In the genomic region with DNA sequence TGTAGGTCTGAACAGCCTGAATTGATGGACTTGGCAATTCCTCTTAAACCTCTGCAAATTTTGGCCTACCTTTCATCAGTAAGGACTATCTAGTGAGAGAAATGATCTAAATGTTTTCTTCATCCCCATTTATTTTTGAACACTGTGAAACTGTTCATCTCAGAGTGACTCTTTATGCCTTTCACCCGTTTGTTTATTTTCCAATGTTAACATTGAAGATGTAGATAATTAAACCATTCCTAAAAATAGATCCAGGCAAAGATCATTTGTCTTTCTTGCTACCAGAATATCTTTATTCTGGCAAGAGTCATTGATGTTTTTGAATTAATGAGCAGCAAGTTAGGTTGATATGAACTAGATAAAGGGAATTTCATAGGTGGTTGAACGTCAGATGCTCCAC, we compare ENCODE assay signal across 9 cellular contexts. TPM values are rescaled to one million over a fixed set of nuclear protein-coding genes. Genes with fewer than 3 reads are reported as not detected.
DNase-seq lines count a peak whose midpoint lies in the region; ATAC-seq and TF ChIP-seq lines count a peak whose summit lies in the region.
"Had no signal": no experiment of that assay in that cellular context is flagged by ENCODE, and none has a peak within 500 bp of the region (broad histone marks: within the 10 kb centered on the region; RNA-seq: fewer than 3 reads in every experiment).

No MANE protein-coding gene starts in this region.

- no peaks in the 10 kb centered on the region for H3K4me1 ChIP-seq in urinary bladder (ENCODE audit: insufficient read depth)

- no peaks in the 10 kb centered on the region for H3K27me3 Mint-ChIP-seq in activated naive CD4-positive, alpha-beta T cell treated with anti-CD3 and anti-CD28 coated beads, Interleukin-2, amount 50 U/mL, for 24 hours
- H3K27me3 Mint-ChIP-seq in brain (peaks cover 18% of the 10 kb centered on the region), mesothelial cell of epicardium (ENCODE audit: low read depth) (peaks cover 13% of the 10 kb centered on the region)

- peaks cover 75% of the 10 kb centered on the region for H3K4me1 Mint-ChIP-seq in activated naive CD4-positive, alpha-beta T cell treated with anti-CD3 and anti-CD28 coated beads, Interleukin-2, amount 50 U/mL, for 24 hours
- peaks cover 72% of the 10 kb centered on the region for H3K4me1 Mint-ChIP-seq in brain
- peaks cover 31% of the 10 kb centered on the region for H3K4me1 Mint-ChIP-seq in mesothelial cell of epicardium

- TF ChIP-seq CTCF in brain (conservative IDR thresholded peaks at IDR 0.05) (no peak), mesothelial cell of epicardium (IDR thresholded peaks at IDR 0.05; ENCODE audit: unreplicated experiment) (no peak)

- peak overlapping the region; percentile 18 for H3K4me3 ChIP-seq in urinary bladder (ENCODE audit: low read depth, low read length)

- H3K36me3 Mint-ChIP-seq in activated naive CD4-positive, alpha-beta T cell treated with anti-CD3 and anti-CD28 coated beads, Interleukin-2, amount 50 U/mL, for 24 hours = peaks cover 2% of the 10 kb centered on the region
- H3K36me3 Mint-ChIP-seq in brain (peaks cover 41% of the 10 kb centered on the region), mesothelial cell of epicardium (no peaks in the 10 kb centered on the region)

- no peak overlapping the region for H3K27ac ChIP-seq in urinary bladder (ENCODE audit: low read depth)

- H3K27ac Mint-ChIP-seq in activated naive CD4-positive, alpha-beta T cell treated with anti-CD3 and anti-CD28 coated beads, Interleukin-2, amount 50 U/mL, for 24 hours = no peak overlapping the region
- H3K27ac Mint-ChIP-seq in brain = peak overlapping the region in 4 of 5 experiments; percentile 82 to 99 (median 93)
- H3K27ac Mint-ChIP-seq in mesothelial cell of epicardium = no peak overlapping the region

- 39% methylated on average over 2 of the region's 2 CpGs for WGBS in urinary bladder

- no peak for DNase-seq in activated naive CD4-positive, alpha-beta T cell (lab: John Stamatoyannopoulos, UW)
- DNase-seq in mesothelial cell of epicardium (ENCODE audit: low spot score in 2 of 2, unreplicated experiment in 2 of 2) (no peak), hepatic stellate cell (ENCODE audit: low spot score) (no peak), CD1c-positive myeloid dendritic cell (ENCODE audit: extremely low spot score) (no peak)
- DNase-seq: Peyer's patch had no signal

- no peaks in the 10 kb centered on the region for H3K36me3 ChIP-seq in urinary bladder (ENCODE audit: insufficient read depth)
- H3K36me3 ChIP-seq: Peyer's patch had no signal

- no peaks in the 10 kb centered on the region for H3K9me3 Mint-ChIP-seq in activated naive CD4-positive, alpha-beta T cell treated with anti-CD3 and anti-CD28 coated beads, Interleukin-2, amount 50 U/mL, for 24 hours
- H3K9me3 Mint-ChIP-seq in brain (peaks cover 0 to 2% (median 0%) of the 10 kb centered on the region in 5 experiments), mesothelial cell of epicardium (no peaks in the 10 kb centered on the region)

- peak overlapping the region; percentile 75 for H3K4me3 Mint-ChIP-seq in activated naive CD4-positive, alpha-beta T cell treated with anti-CD3 and anti-CD28 coated beads, Interleukin-2, amount 50 U/mL, for 24 hours
- H3K4me3 Mint-ChIP-seq in brain (peak overlapping the region; percentile 79 to 95 (median 90)), mesothelial cell of epicardium (peak overlapping the region; percentile 22)

- ATAC-seq in HG03520 (IDR thresholded peaks at IDR 0.05; ENCODE audit: unreplicated experiment) = no peak

RNA-seq across cellular contexts. Expression of gene CPEB4, which starts 3.2 kb away (rescaled TPM):
- polyA plus RNA-seq in brain (ENCODE audit: insufficient read depth, low read depth, low replicate concordance) (9.2 TPM), urinary bladder (22.1 TPM)
- total RNA-seq in mesothelial cell of epicardium (9.5 to 15.7 TPM (median 15.3 TPM) in 3 replicates), urinary bladder (26.4 TPM)

Comparison
In these comparisons a context has a peak if more than half of its experiments do, and no peak if none do; other contexts are left out.
1. H3K27ac Mint-ChIP-seq: peak in brain (4 of 5); none in activated naive CD4-positive, alpha-beta T cell treated with anti-CD3 and anti-CD28 coated beads, Interleukin-2, amount 50 U/mL, for 24 hours (single experiment) and mesothelial cell of epicardium (single experiment).
2. H3K4me3 Mint-ChIP-seq: peak in every context shown above with its lines; median percentile 90 in brain; 75 in activated naive CD4-positive, alpha-beta T cell treated with anti-CD3 and anti-CD28 coated beads, Interleukin-2, amount 50 U/mL, for 24 hours; 22 in mesothelial cell of epicardium.